18 cellular contexts compared by ENCODE assay signal in genomic region chr3:62676686-62677271, GRCh38.
"Had no signal": no experiment of that assay in that cellular context is flagged by ENCODE, and none has a peak within 500 bp of the region (broad histone marks: within the 10 kb centered on the region; RNA-seq: fewer than 3 reads in every experiment).

No MANE protein-coding gene starts in this region.

- H3K9me3 ChIP-seq: heart left ventricle, psoas muscle, spleen, tibial artery, upper lobe of left lung, uterus had no signal

- H3K36me3 ChIP-seq: heart left ventricle, spleen, tibial artery, upper lobe of left lung, uterus had no signal

- H3K27me3 ChIP-seq: tibial artery, upper lobe of left lung, uterus had no signal

- FAIRE-seq: frontal cortex had no signal

- H3K4me3 ChIP-seq: heart left ventricle, psoas muscle, spleen, tibial artery, upper lobe of left lung, uterus had no signal

- H3K27ac ChIP-seq: heart left ventricle, psoas muscle, spleen, tibial artery, upper lobe of left lung, uterus had no signal

- DNase-seq: dermis blood vessel endothelial cell; heart left ventricle; hippocampal formation; left colon; left ventricle myocardium superior; mesendoderm; naive B cell; psoas muscle; spleen; stimulated activated CD4-positive, alpha-beta T cell treated with anti-CD3 and anti-CD28 coated beads, Interleukin-15, amount 100 ng/mL, for 24 hours; stimulated activated CD4-positive, alpha-beta T cell treated with anti-CD3 and anti-CD28 coated beads, Interleukin-1b, Interleukin-23, amount 100 ng/mL, for 48 hours; stimulated activated CD4-positive, alpha-beta T cell treated with anti-CD3 and anti-CD28 coated beads, Interleukin-4, amount 100 ng/mL, for 24 hours; tibial artery; upper lobe of left lung; uterus had no signal

- ATAC-seq: heart left ventricle; left colon; left ventricle myocardium superior; psoas muscle; sciatic nerve; stimulated activated memory B cell treated with anti-CD40 and anti-IgM and Interleukin-4, amounts not matched to agents 10 μg/mL and 1 μg/mL and 100 μg/mL, for 72 hours had no signal

- H3K4me1 ChIP-seq: psoas muscle, spleen, tibial artery, upper lobe of left lung, uterus had no signal
